9 cellular contexts compared by ENCODE assay signal in the genomic region with DNA sequence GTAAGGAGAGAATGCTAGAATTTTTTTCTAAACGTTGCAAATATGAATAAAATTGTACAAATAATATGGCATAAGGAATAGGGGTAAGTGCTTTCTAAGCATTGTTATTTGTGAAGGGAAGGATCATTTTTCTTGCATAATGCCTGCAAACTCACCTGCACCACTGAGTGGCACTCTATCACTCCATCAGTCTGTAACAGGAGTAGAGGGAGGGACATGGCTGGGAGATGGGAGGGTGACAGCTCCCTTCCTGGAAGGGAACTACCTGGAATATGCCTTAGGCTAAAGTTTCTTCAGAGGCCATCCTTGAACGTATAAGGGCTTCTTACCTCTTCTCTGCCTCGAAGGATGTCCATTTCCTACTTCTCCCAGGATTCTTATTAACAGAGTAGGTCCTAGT.
DNase-seq lines count a peak whose midpoint lies in the region; ATAC-seq and TF ChIP-seq lines count a peak whose summit lies in the region.
"Had no signal": no experiment of that assay in that cellular context is flagged by ENCODE, and none has a peak within 500 bp of the region (broad histone marks: within the 10 kb centered on the region; RNA-seq: fewer than 3 reads in every experiment).

No MANE protein-coding gene starts in this region.

- no peaks in the 10 kb centered on the region for H3K9me3 ChIP-seq in tibial artery

- no peak for ATAC-seq in HG02973 (IDR thresholded peaks at IDR 0.05; ENCODE audit: unreplicated experiment)
- ATAC-seq in GM18907 (IDR thresholded peaks at IDR 0.05; ENCODE audit: unreplicated experiment), result no peak

- H3K27me3 ChIP-seq in tibial artery, result no peaks in the 10 kb centered on the region

- DNase-seq in NCI-H2171 treated with DMSO at 0.1 percent for 48 hours (lab: John Stamatoyannopoulos, UW), result peak; percentile 72
- no peak for DNase-seq in NCI-H2171 (lab: John Stamatoyannopoulos, UW)
- DNase-seq in NCI-H748 treated with DMSO at 0.1 percent for 48 hours (lab: John Stamatoyannopoulos, UW), result peak; percentile 61
- DNase-seq in fibroblast of the conjunctiva (ENCODE audit: low read depth), result peak; percentile 4
- DNase-seq in tibial artery, result no peak
- no peak for DNase-seq in middle frontal gyrus (ENCODE audit: extremely low spot score, low spot score)

- no peaks in the 10 kb centered on the region for H3K36me3 ChIP-seq in tibial artery

- no peak overlapping the region for H3K4me3 ChIP-seq in tibial artery

- intact Hi-C loops in tibial artery (cut with DNase I; ENCODE audit: low total_unique reads), result no loop called here

- H3K4me1 ChIP-seq in tibial artery, result peaks cover 0 to 18% (median 10%) of the 10 kb centered on the region in 4 donors
- H3K4me1 ChIP-seq: parathyroid adenoma had no signal

- TF ChIP-seq CTCF in tibial artery (IDR thresholded peaks at IDR 0.05), result no peak

- H3K27ac ChIP-seq in tibial artery, result peak overlapping the region; percentile 54 to 68
- H3K27ac ChIP-seq: parathyroid adenoma had no signal

Comparison
In these comparisons a context has a peak if more than half of its experiments do, and no peak if none do; other contexts are left out.
1. DNase-seq: peak in NCI-H2171 treated with DMSO at 0.1 percent for 48 hours (single experiment), NCI-H748 treated with DMSO at 0.1 percent for 48 hours (single experiment) and fibroblast of the conjunctiva (single experiment); none in NCI-H2171 (single experiment), tibial artery (0 of 2) and middle frontal gyrus (single experiment).